Comparison of ENCODE assay signal across 8 cellular contexts in the genomic region with DNA sequence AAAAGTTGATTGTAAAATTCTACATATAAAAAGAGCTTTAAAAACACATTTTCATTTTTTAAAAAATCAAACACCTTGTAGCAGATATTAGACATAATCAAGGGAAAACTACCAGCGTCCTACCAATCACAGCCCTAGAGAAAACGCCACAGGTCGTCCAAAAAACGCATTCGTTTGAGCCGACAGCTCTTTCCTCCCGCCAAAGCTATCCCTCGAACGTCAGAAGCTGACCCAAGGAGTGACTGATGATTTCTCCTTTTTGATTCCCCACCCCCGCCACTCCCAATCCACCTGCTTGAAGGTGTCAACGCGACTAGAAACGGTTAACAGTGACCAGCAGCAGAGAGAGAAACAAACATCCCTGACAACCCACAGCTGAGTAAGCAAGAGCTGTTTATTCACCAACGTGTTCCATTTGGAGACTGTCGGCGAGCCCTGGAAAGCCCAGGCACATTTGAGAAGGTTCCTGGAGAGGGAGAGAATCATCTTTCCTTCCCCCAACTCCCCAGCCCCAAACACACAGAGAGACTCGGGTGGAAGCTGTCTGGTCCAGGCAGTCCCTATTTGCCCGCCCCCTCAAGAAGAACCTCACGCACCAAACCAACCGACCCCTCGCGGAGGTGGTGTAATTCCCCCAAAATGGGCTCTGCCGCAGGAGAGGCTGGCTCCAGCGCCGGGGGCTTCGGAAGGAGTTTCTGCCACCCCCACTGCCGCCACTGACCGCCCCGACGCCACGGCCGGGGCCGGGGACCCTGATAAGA. TPM values are rescaled to one million over a fixed set of nuclear protein-coding genes. Genes with fewer than 3 reads are reported as not detected.
DNase-seq lines count a peak whose midpoint lies in the region; ATAC-seq, FAIRE-seq and TF ChIP-seq lines count a peak whose summit lies in the region.

No MANE protein-coding gene starts in this region.

- peak; percentile 81 for FAIRE-seq in GM18507 (lab: Jason Lieb, UNC)

- H3K27ac Mint-ChIP-seq in activated naive CD4-positive, alpha-beta T cell treated with anti-CD3 and anti-CD28 coated beads for 36 hours = peak overlapping the region; percentile 63

- TF ChIP-seq POLR2A in gastroesophageal sphincter (IDR thresholded peaks at IDR 0.05) = no peak

- H3K27me3 ChIP-seq in gastroesophageal sphincter = no peaks in the 10 kb centered on the region
- no peaks in the 10 kb centered on the region for H3K27me3 ChIP-seq in neuron (ENCODE audit: insufficient read depth, low read length)

- H3K9me3 ChIP-seq in gastroesophageal sphincter (no peaks in the 10 kb centered on the region), neuron (ENCODE audit: low read length) (no peaks in the 10 kb centered on the region)

- peak overlapping the region; percentile 97 for H2AFZ ChIP-seq in neuron (ENCODE audit: low read depth, low read length)

- no peaks in the 10 kb centered on the region for H3K9me3 Mint-ChIP-seq in activated naive CD4-positive, alpha-beta T cell treated with anti-CD3 and anti-CD28 coated beads for 36 hours

- H3K36me3 Mint-ChIP-seq in activated naive CD4-positive, alpha-beta T cell treated with anti-CD3 and anti-CD28 coated beads for 36 hours (ENCODE audit: low read depth) = peaks cover 4% of the 10 kb centered on the region

- H3K4me1 ChIP-seq in gastroesophageal sphincter (peaks cover 0 to 39% (median 0%) of the 10 kb centered on the region in 3 donors), neuron (ENCODE audit: insufficient read depth, low read length) (peaks cover 18% of the 10 kb centered on the region)

- 0 to 2% methylated on average over 9 to 11 of the region's 33 CpGs for WGBS in gastroesophageal sphincter (ENCODE audit: low coverage in 1 of 2), 2 donors

- peak overlapping the region; percentile 88 to 98 (median 96) for H3K27ac ChIP-seq in gastroesophageal sphincter

- intact Hi-C loops in activated naive CD4-positive, alpha-beta T cell treated with anti-CD3 and anti-CD28 coated beads for 36 hours (cut with micrococcal nuclease) = loop anchor here (5.0 to 10.0 kb wide), 5 partner anchors 145 to 1207 kb away; a partner anchor contains a TSS

- no peak for TF ChIP-seq CTCF in AG09319 (IDR thresholded peaks at IDR 0.05; ENCODE audit: low read depth, low read length)
- no peak for TF ChIP-seq CTCF in gastroesophageal sphincter (IDR thresholded peaks at IDR 0.05)

- no peak for TF ChIP-seq EP300 in gastroesophageal sphincter (IDR thresholded peaks at IDR 0.05)

- no peaks in the 10 kb centered on the region for H3K27me3 Mint-ChIP-seq in activated naive CD4-positive, alpha-beta T cell treated with anti-CD3 and anti-CD28 coated beads for 36 hours (ENCODE audit: low read depth)

- H3K4me3 Mint-ChIP-seq in activated naive CD4-positive, alpha-beta T cell treated with anti-CD3 and anti-CD28 coated beads for 36 hours = peak overlapping the region; percentile 81

- DNase-seq in AG09319 (ENCODE audit: extremely low read depth, low read depth) = peak; percentile 4
- DNase-seq in GM18507 (ENCODE audit: extremely low spot score, insufficient read length, low read depth) = no peak
- peak; percentile 59 for DNase-seq in NCI-H748 treated with DMSO at 0.1 percent for 48 hours (lab: John Stamatoyannopoulos, UW)
- DNase-seq in activated naive CD4-positive, alpha-beta T cell treated with anti-CD3 and anti-CD28 coated beads for 36 hours = peak; percentile 26
- no peak for DNase-seq in 8988T

- H3K36me3 ChIP-seq in gastroesophageal sphincter = peaks cover 0 to 12% of the 10 kb centered on the region in 2 donors
- peaks cover 22% of the 10 kb centered on the region for H3K36me3 ChIP-seq in neuron (ENCODE audit: insufficient read depth, low read length)

- CTCF ChIA-PET in activated naive CD4-positive, alpha-beta T cell treated with anti-CD3 and anti-CD28 coated beads for 36 hours (lab: Charles Lee) = interaction anchor here (0.6 to 3.0 kb wide), 6 partner anchors 12 to 53 kb away, joined by 3 to 9 read pairs (median 4); no protein-coding TSS in a partner anchor

- ATAC-seq in HG03135 (IDR thresholded peaks at IDR 0.05; ENCODE audit: unreplicated experiment) = peak; percentile 8
- ATAC-seq in gastroesophageal sphincter = peak; percentile 13

- H3K4me1 Mint-ChIP-seq in activated naive CD4-positive, alpha-beta T cell treated with anti-CD3 and anti-CD28 coated beads for 36 hours (ENCODE audit: low read depth) = peaks cover 28% of the 10 kb centered on the region

- H3K4me3 ChIP-seq in gastroesophageal sphincter (peak overlapping the region; percentile 94 to 97), neuron (ENCODE audit: low read length) (peak overlapping the region; percentile 98)

RNA-seq across cellular contexts. Expression of a gene that starts 0.6 kb away (rescaled TPM):
- total RNA-seq in activated naive CD4-positive, alpha-beta T cell treated with anti-CD3 and anti-CD28 coated beads for 36 hours = 1 to 10 TPM; 1.0 to 1.3 TPM
- total RNA-seq in gastroesophageal sphincter = 10 to 100 TPM in 2 of 4 donors, 1 to 10 TPM in 2; 4.7 to 11.8 (median 9.7) TPM

RNA-seq across cellular contexts. Expression of a gene that starts 0.7 kb away (rescaled TPM):
- 10 to 100 TPM; 26.1 to 28.1 TPM for total RNA-seq in activated naive CD4-positive, alpha-beta T cell treated with anti-CD3 and anti-CD28 coated beads for 36 hours
- 10 to 100 TPM; 11.5 to 16.0 (median 14.1) TPM for total RNA-seq in gastroesophageal sphincter

Comparison
In these comparisons a context has a peak if more than half of its experiments do, and no peak if none do; other contexts are left out.
1. DNase-seq: peak in AG09319 (single experiment), NCI-H748 treated with DMSO at 0.1 percent for 48 hours (single experiment) and activated naive CD4-positive, alpha-beta T cell treated with anti-CD3 and anti-CD28 coated beads for 36 hours (single experiment); none in GM18507 (single experiment) and 8988T (single experiment).